ENCODE assay signal across 8 cellular contexts in the genomic region with DNA sequence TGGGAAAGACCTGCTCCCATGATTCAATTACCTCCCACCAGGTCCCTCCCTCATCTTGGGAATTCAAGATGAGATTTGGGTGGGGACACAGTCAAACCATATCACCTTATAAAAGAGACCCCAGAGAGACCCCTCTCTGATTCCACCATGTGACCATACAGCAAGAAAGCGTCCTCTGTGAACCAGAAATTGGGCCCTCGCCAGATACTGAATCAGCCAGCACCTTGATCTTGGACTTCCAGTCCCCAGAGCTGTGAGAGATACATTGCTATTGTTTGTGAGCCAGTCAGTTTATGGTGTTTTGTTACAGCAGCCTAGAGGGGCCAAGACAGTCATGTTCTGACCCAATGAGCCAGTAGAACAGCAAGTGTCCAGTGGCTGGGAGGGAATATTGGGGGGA.
"Had no signal": no experiment of that assay in that cellular context is flagged by ENCODE, and none has a peak within 500 bp of the region (broad histone marks: within the 10 kb centered on the region; RNA-seq: fewer than 3 reads in every experiment).

No MANE protein-coding gene starts in this region.

- H3K4me2 ChIP-seq: GM23338 had no signal

- DNase-seq: H9, HFFc6, IMR-90, Karpas-422, KG1 had no signal

- ATAC-seq: GM23338, HCT116, K562 had no signal

- H3K4me3 ChIP-seq: GM23338, K562 had no signal
